ENCODE assay signal across 1 cellular context in genomic region chr3:30492581-30493192, GRCh38.
TF ChIP-seq lines count a peak whose summit lies in the region.

No MANE protein-coding gene starts in this region.

TF ChIP-seq in HepG2, 621 proteins besides CTCF, POLR2A, EP300 and RAD21 (continued from another document and continues in another):
- TF ChIP-seq, protein P1, sequence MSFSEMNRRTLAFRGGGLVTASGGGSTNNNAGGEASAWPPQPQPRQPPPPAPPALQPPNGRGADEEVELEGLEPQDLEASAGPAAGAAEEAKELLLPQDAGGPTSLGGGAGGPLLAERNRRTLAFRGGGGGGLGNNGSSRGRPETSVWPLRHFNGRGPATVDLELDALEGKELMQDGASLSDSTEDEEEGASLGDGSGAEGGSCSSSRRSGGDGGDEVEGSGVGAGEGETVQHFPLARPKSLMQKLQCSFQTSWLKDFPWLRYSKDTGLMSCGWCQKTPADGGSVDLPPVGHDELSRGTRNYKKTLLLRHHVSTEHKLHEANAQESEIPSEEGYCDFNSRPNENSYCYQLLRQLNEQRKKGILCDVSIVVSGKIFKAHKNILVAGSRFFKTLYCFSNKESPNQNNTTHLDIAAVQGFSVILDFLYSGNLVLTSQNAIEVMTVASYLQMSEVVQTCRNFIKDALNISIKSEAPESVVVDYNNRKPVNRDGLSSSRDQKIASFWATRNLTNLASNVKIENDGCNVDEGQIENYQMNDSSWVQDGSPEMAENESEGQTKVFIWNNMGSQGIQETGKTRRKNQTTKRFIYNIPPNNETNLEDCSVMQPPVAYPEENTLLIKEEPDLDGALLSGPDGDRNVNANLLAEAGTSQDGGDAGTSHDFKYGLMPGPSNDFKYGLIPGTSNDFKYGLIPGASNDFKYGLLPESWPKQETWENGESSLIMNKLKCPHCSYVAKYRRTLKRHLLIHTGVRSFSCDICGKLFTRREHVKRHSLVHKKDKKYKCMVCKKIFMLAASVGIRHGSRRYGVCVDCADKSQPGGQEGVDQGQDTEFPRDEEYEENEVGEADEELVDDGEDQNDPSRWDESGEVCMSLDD (CRISPR knock-in tag; IDR thresholded peaks at IDR 0.05; ENCODE audit: borderline replicate concordance), result no peak
- TF ChIP-seq ZNF7 (CRISPR knock-in tag; IDR thresholded peaks at IDR 0.05) (no peak), CENPBD1 (CRISPR knock-in tag; IDR thresholded peaks at IDR 0.05; ENCODE audit: borderline replicate concordance, low read depth) (no peak), SMARCC2 (IDR thresholded peaks at IDR 0.05) (no peak), ZNF792 (CRISPR knock-in tag; IDR thresholded peaks at IDR 0.05) (peak; percentile 92), ZNF354B (CRISPR knock-in tag; IDR thresholded peaks at IDR 0.05) (no peak; the same call in 1 of the 2 replicates), AHR (CRISPR knock-in tag; IDR thresholded peaks at IDR 0.05) (no peak), AGO1 (IDR thresholded peaks at IDR 0.05; ENCODE audit: low read depth, low read length, poor library complexity, severe bottlenecking) (no peak), TOPORS (CRISPR knock-in tag; IDR thresholded peaks at IDR 0.05) (no peak), HNF4A (CRISPR knock-in tag; IDR thresholded peaks at IDR 0.05) (peak; percentile 67), SNRNP70 (IDR thresholded peaks at IDR 0.05; ENCODE audit: low read depth, low read length) (no peak), CSRNP2 (CRISPR knock-in tag; conservative IDR thresholded peaks at IDR 0.05; ENCODE audit: low read depth) (no peak), TCF7 (IDR thresholded peaks at IDR 0.05; ENCODE audit: low read depth) (peak; percentile 56), KLF6 (CRISPR knock-in tag; IDR thresholded peaks at IDR 0.05) (no peak), ZNF337 (CRISPR knock-in tag; IDR thresholded peaks at IDR 0.05; ENCODE audit: borderline replicate concordance, low read depth) (no peak), ZNF577 (CRISPR knock-in tag; IDR thresholded peaks at IDR 0.05; ENCODE audit: borderline replicate concordance, low read depth) (no peak), KLF13 (CRISPR knock-in tag; IDR thresholded peaks at IDR 0.05) (no peak), ZNF121 (CRISPR knock-in tag; IDR thresholded peaks at IDR 0.05) (no peak), RFXAP (CRISPR knock-in tag; IDR thresholded peaks at IDR 0.05; ENCODE audit: borderline replicate concordance) (no peak), ZNF432 (CRISPR knock-in tag; IDR thresholded peaks at IDR 0.05; ENCODE audit: borderline replicate concordance) (no peak), ZC3H13 (CRISPR knock-in tag; IDR thresholded peaks at IDR 0.05) (no peak), RBM39 (IDR thresholded peaks at IDR 0.05; ENCODE audit: low read depth, low read length, poor library complexity, severe bottlenecking) (no peak), ATF7-NPFF (CRISPR knock-in tag; IDR thresholded peaks at IDR 0.05; ENCODE audit: low read depth) (no peak), FOXK1 (CRISPR knock-in tag; IDR thresholded peaks at IDR 0.05; ENCODE audit: borderline replicate concordance, low read depth) (no peak; the same call in 1 of the 2 replicates), ZNF143 (CRISPR knock-in tag; IDR thresholded peaks at IDR 0.05) (no peak), HHEX (CRISPR knock-in tag; IDR thresholded peaks at IDR 0.05) (no peak; the same call in 1 of the 2 replicates), TMF1 (CRISPR knock-in tag; IDR thresholded peaks at IDR 0.05; ENCODE audit: low read depth) (no peak), SUZ12 (IDR thresholded peaks at IDR 0.05; ENCODE audit: low read depth, low read length) (no peak), MEIS1 (CRISPR knock-in tag; IDR thresholded peaks at IDR 0.05; ENCODE audit: borderline replicate concordance) (no peak), XRCC5 (optimal IDR thresholded peaks at IDR 0.05; ENCODE audit: low read length) (no peak), IKZF1 (IDR thresholded peaks at IDR 0.05) (no peak)
- TF ChIP-seq, protein P2, sequence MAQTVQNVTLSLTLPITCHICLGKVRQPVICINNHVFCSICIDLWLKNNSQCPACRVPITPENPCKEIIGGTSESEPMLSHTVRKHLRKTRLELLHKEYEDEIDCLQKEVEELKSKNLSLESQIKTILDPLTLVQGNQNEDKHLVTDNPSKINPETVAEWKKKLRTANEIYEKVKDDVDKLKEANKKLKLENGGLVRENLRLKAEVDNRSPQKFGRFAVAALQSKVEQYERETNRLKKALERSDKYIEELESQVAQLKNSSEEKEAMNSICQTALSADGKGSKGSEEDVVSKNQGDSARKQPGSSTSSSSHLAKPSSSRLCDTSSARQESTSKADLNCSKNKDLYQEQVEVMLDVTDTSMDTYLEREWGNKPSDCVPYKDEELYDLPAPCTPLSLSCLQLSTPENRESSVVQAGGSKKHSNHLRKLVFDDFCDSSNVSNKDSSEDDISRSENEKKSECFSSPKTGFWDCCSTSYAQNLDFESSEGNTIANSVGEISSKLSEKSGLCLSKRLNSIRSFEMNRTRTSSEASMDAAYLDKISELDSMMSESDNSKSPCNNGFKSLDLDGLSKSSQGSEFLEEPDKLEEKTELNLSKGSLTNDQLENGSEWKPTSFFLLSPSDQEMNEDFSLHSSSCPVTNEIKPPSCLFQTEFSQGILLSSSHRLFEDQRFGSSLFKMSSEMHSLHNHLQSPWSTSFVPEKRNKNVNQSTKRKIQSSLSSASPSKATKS (CRISPR knock-in tag; IDR thresholded peaks at IDR 0.05), result no peak
- TF ChIP-seq, protein P3, sequence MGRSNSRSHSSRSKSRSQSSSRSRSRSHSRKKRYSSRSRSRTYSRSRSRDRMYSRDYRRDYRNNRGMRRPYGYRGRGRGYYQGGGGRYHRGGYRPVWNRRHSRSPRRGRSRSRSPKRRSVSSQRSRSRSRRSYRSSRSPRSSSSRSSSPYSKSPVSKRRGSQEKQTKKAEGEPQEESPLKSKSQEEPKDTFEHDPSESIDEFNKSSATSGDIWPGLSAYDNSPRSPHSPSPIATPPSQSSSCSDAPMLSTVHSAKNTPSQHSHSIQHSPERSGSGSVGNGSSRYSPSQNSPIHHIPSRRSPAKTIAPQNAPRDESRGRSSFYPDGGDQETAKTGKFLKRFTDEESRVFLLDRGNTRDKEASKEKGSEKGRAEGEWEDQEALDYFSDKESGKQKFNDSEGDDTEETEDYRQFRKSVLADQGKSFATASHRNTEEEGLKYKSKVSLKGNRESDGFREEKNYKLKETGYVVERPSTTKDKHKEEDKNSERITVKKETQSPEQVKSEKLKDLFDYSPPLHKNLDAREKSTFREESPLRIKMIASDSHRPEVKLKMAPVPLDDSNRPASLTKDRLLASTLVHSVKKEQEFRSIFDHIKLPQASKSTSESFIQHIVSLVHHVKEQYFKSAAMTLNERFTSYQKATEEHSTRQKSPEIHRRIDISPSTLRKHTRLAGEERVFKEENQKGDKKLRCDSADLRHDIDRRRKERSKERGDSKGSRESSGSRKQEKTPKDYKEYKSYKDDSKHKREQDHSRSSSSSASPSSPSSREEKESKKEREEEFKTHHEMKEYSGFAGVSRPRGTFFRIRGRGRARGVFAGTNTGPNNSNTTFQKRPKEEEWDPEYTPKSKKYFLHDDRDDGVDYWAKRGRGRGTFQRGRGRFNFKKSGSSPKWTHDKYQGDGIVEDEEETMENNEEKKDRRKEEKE (IDR thresholded peaks at IDR 0.05), result no peak
- TF ChIP-seq, protein P4, sequence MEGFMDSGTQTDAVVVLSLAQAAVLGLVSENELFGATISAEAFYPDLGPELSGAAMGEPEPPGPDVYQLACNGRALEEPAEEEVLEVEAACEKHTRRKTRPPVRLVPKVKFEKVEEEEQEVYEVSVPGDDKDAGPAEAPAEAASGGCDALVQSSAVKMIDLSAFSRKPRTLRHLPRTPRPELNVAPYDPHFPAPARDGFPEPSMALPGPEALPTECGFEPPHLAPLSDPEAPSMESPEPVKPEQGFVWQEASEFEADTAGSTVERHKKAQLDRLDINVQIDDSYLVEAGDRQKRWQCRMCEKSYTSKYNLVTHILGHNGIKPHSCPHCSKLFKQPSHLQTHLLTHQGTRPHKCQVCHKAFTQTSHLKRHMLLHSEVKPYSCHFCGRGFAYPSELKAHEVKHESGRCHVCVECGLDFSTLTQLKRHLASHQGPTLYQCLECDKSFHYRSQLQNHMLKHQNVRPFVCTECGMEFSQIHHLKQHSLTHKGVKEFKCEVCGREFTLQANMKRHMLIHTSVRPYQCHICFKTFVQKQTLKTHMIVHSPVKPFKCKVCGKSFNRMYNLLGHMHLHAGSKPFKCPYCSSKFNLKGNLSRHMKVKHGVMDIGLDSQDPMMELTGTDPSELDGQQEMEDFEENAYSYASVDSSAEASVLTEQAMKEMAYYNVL (CRISPR knock-in tag; IDR thresholded peaks at IDR 0.05; ENCODE audit: borderline replicate concordance), result 0 out of 2 replicates have a peak, but pooled peaks have one; percentile 15
- TF ChIP-seq, protein P5, sequence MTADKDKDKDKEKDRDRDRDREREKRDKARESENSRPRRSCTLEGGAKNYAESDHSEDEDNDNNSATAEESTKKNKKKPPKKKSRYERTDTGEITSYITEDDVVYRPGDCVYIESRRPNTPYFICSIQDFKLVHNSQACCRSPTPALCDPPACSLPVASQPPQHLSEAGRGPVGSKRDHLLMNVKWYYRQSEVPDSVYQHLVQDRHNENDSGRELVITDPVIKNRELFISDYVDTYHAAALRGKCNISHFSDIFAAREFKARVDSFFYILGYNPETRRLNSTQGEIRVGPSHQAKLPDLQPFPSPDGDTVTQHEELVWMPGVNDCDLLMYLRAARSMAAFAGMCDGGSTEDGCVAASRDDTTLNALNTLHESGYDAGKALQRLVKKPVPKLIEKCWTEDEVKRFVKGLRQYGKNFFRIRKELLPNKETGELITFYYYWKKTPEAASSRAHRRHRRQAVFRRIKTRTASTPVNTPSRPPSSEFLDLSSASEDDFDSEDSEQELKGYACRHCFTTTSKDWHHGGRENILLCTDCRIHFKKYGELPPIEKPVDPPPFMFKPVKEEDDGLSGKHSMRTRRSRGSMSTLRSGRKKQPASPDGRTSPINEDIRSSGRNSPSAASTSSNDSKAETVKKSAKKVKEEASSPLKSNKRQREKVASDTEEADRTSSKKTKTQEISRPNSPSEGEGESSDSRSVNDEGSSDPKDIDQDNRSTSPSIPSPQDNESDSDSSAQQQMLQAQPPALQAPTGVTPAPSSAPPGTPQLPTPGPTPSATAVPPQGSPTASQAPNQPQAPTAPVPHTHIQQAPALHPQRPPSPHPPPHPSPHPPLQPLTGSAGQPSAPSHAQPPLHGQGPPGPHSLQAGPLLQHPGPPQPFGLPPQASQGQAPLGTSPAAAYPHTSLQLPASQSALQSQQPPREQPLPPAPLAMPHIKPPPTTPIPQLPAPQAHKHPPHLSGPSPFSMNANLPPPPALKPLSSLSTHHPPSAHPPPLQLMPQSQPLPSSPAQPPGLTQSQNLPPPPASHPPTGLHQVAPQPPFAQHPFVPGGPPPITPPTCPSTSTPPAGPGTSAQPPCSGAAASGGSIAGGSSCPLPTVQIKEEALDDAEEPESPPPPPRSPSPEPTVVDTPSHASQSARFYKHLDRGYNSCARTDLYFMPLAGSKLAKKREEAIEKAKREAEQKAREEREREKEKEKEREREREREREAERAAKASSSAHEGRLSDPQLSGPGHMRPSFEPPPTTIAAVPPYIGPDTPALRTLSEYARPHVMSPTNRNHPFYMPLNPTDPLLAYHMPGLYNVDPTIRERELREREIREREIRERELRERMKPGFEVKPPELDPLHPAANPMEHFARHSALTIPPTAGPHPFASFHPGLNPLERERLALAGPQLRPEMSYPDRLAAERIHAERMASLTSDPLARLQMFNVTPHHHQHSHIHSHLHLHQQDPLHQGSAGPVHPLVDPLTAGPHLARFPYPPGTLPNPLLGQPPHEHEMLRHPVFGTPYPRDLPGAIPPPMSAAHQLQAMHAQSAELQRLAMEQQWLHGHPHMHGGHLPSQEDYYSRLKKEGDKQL (CRISPR knock-in tag; IDR thresholded peaks at IDR 0.05; ENCODE audit: low read depth), result no peak; the same call in 1 of the 2 replicates
- TF ChIP-seq, protein P6, sequence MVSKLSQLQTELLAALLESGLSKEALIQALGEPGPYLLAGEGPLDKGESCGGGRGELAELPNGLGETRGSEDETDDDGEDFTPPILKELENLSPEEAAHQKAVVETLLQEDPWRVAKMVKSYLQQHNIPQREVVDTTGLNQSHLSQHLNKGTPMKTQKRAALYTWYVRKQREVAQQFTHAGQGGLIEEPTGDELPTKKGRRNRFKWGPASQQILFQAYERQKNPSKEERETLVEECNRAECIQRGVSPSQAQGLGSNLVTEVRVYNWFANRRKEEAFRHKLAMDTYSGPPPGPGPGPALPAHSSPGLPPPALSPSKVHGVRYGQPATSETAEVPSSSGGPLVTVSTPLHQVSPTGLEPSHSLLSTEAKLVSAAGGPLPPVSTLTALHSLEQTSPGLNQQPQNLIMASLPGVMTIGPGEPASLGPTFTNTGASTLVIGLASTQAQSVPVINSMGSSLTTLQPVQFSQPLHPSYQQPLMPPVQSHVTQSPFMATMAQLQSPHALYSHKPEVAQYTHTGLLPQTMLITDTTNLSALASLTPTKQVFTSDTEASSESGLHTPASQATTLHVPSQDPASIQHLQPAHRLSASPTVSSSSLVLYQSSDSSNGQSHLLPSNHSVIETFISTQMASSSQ (IDR thresholded peaks at IDR 0.05; ENCODE audit: low read depth), result peak; percentile 55
- TF ChIP-seq, protein P6 (CRISPR knock-in tag; IDR thresholded peaks at IDR 0.05; ENCODE audit: borderline replicate concordance), result peak; percentile 65; the same call in 1 of the 2 replicates
